ENCODE assay signal across 14 cellular contexts in the genomic region with DNA sequence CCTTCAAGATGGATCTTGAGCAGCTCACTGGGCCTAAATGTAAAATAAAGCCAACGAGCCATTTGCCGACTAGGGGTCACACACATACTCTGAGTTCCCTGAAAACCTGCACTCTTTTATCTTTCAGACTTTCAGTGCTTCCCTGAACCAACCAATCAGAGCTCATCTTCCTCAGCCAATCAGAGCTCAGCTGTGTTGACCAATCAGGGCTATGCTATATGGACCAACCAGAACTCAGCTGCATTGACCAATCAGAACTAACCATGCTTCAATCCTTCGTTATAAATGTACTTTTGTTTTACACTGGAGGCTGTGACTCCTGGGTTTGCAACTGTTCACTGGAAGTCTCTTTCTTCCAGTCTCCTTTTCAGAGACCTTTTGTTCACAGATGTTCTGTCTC. TPM values are rescaled to one million over a fixed set of nuclear protein-coding genes. Genes with fewer than 3 reads are reported as not detected.
DNase-seq lines count a peak whose midpoint lies in the region; ATAC-seq, FAIRE-seq and TF ChIP-seq lines count a peak whose summit lies in the region.
"Had no signal": no experiment of that assay in that cellular context is flagged by ENCODE, and none has a peak within 500 bp of the region (broad histone marks: within the 10 kb centered on the region; RNA-seq: fewer than 3 reads in every experiment).

No MANE protein-coding gene starts in this region.

- no peaks in the 10 kb centered on the region for H3K79me1 ChIP-seq in H1 (ENCODE audit: low read depth, low read length)

- H3K79me2 ChIP-seq in H1 (ENCODE audit: control insufficient read depth in 1 of 2, insufficient read depth in 2 of 2, low read length in 2 of 2): no peaks in the 10 kb centered on the region

- H3K18ac ChIP-seq in H1 (ENCODE audit: extremely low read depth, low read length): no peak overlapping the region

- H3K4me3 ChIP-seq in A549 (no peak overlapping the region), H1 (ENCODE audit: extremely low read depth in 1 of 4, insufficient read depth in 2 of 4, low read depth in 3 of 4, low read length in 4 of 4) (no peak overlapping the region), right cardiac atrium (ENCODE audit: low read length) (no peak overlapping the region), uterus (no peak overlapping the region)

- no peak overlapping the region for H3K4ac ChIP-seq in H1 (replicated peaks; ENCODE audit: insufficient read length, low read depth, low read length)

- H3K56ac ChIP-seq in H1 (replicated peaks; ENCODE audit: insufficient read length, low read depth, low read length): no peak overlapping the region

- no peak overlapping the region for H2BK5ac ChIP-seq in H1 (ENCODE audit: low read depth, low read length)

- H4K91ac ChIP-seq in H1 (replicated peaks; ENCODE audit: insufficient read length, low read length): no peak overlapping the region

- H2BK120ac ChIP-seq in H1 (replicated peaks; ENCODE audit: low read depth, low read length): no peak overlapping the region

- H3K27me3 ChIP-seq in H1 (replicated peaks in 1 of 4; ENCODE audit: control insufficient read depth in 3 of 4, extremely low read depth in 1 of 4, insufficient read depth in 3 of 4, low read length in 3 of 4) (no peaks in the 10 kb centered on the region), right cardiac atrium (ENCODE audit: control insufficient read depth, insufficient read depth) (no peaks in the 10 kb centered on the region), uterus (no peaks in the 10 kb centered on the region)
- H3K27me3 ChIP-seq: foreskin keratinocyte had no signal

- no peak overlapping the region for H2BK12ac ChIP-seq in H1 (ENCODE audit: low read depth, low read length)

- no peak overlapping the region for H2BK15ac ChIP-seq in H1 (ENCODE audit: low read length)

- H3K4me2 ChIP-seq in A549 (no peak overlapping the region), H1 (ENCODE audit: insufficient read depth in 1 of 2, low read depth in 2 of 2, low read length in 2 of 2) (no peak overlapping the region)

- no peak overlapping the region for H4K5ac ChIP-seq in H1 (ENCODE audit: insufficient read length, low read depth, low read length)

- WGBS in A549 (ENCODE audit: missing lambda C conversion rate): 85% methylated on average over 3 of the region's 3 CpGs
- 86% methylated on average over 3 of the region's 3 CpGs; no CpG with 5 or more reads in 1 of the 2 experiments for WGBS in H1 (ENCODE audit: extremely low coverage in 1 of 2, insufficient coverage in 1 of 2, insufficient read length in 1 of 2, insufficient replicate concordance in 2 of 2, low coverage in 1 of 2, low lambda C conversion rate in 2 of 2, missing lambda C conversion rate in 1 of 2), 2 experiments
- 83% methylated on average over 3 of the region's 3 CpGs for WGBS in right cardiac atrium

- no peak overlapping the region for H3K23ac ChIP-seq in H1 (ENCODE audit: insufficient read length)

- POLR2A ChIA-PET in A549 (lab: Yijun Ruan, JAX) (interaction anchor here (1.0 kb wide), 1 partner anchor 19 kb away, joined by 3 read pairs; a partner anchor contains a TSS), H1 (lab: Charles Lee; ENCODE audit: partially characterized antibody) (no interaction called here)

- H3K36me3 ChIP-seq in H1 (ENCODE audit: control insufficient read depth in 2 of 4, insufficient read depth in 4 of 4, low read length in 3 of 4): no peaks in the 10 kb centered on the region
- no peaks in the 10 kb centered on the region for H3K36me3 ChIP-seq in uterus

- no peak overlapping the region for H3K9ac ChIP-seq in H1 (replicated peaks in 1 of 4; ENCODE audit: extremely low read depth in 1 of 4, low read depth in 3 of 4, low read length in 3 of 4)

- no peak overlapping the region for H3K14ac ChIP-seq in H1 (ENCODE audit: insufficient read length)

- TF ChIP-seq POLR2A in A549 (IDR thresholded peaks at IDR 0.05; ENCODE audit: low read length) (no peak), H1 (IDR thresholded peaks at IDR 0.05; ENCODE audit: control extremely low read depth in 1 of 2, low read depth in 2 of 2, low read length in 2 of 2) (no peak), uterus (IDR thresholded peaks at IDR 0.05) (no peak)

- H4K20me1 ChIP-seq in H1 (replicated peaks in 1 of 2; ENCODE audit: control insufficient read depth in 1 of 2, insufficient read depth in 2 of 2, low read length in 2 of 2): no peaks in the 10 kb centered on the region

- peak in 1 of 2 experiments; percentile 55 for DNase-seq in A549 (ENCODE audit: low read depth in 1 of 2, low spot score in 1 of 2)
- peak; percentile 21 for DNase-seq in ELR (ENCODE audit: low read depth)
- DNase-seq in NCI-H69 (lab: John Stamatoyannopoulos, UW): peak; percentile 32
- DNase-seq in H1 (ENCODE audit: low read depth in 1 of 2, low spot score in 2 of 2): no peak
- DNase-seq in right cardiac atrium: no peak
- DNase-seq in uterus: no peak
- no peak for DNase-seq in AML-193 (lab: John Stamatoyannopoulos, UW)
- DNase-seq in activated naive CD4-positive, alpha-beta T cell treated with Interleukin-2 at 50 U/mL for 16 hours: no peak
- DNase-seq: activated CD4-positive, alpha-beta T cell treated with anti-CD3 and anti-CD28 coated beads, Interleukin-2, amount 50 U/mL, for 48 hours; activated naive CD4-positive, alpha-beta T cell treated with anti-CD3 and anti-CD28 coated beads, Interleukin-2, amount 50 U/mL, for 16 hours; foreskin keratinocyte; stimulated activated CD4-positive, alpha-beta T cell treated with anti-CD3 and anti-CD28 coated beads, Interleukin-4, amount 100 ng/mL, for 1 hour; stimulated activated naive CD4-positive, alpha-beta T cell treated with Interleukin-2 at 50 U/mL for 16 hours had no signal

- ATAC-seq in A549 (peak in 1 of 2 experiments; percentile 60; a peak in 3 of 6 replicates), right cardiac atrium (no peak)
- ATAC-seq: foreskin keratinocyte had no signal

- FAIRE-seq in A549 (lab: Jason Lieb, UNC) (peak; percentile 70), H1 (lab: Jason Lieb, UNC) (peak; percentile 50)
- FAIRE-seq: islet of Langerhans had no signal

- no peak overlapping the region for H2AFZ ChIP-seq in H1 (ENCODE audit: low read length)

- H2BK20ac ChIP-seq in H1 (ENCODE audit: low read length): no peak overlapping the region

- H3K9me3 ChIP-seq in A549 (no peaks in the 10 kb centered on the region), H1 (ENCODE audit: insufficient read depth in 2 of 2, low read depth in 1 of 2, low read length in 1 of 2) (no peaks in the 10 kb centered on the region), right cardiac atrium (ENCODE audit: control insufficient read depth, low read length) (no peaks in the 10 kb centered on the region), uterus (no peaks in the 10 kb centered on the region)

- CTCF ChIA-PET in A549 (lab: Yijun Ruan, JAX): interaction anchor here (1.0 to 2.6 kb wide), 7 partner anchors 12 to 447 kb away, joined by 3 to 18 read pairs (median 7); no protein-coding TSS in a partner anchor
- CTCF ChIA-PET in H1 (lab: Charles Lee; ENCODE audit: partially characterized antibody): interaction anchor here (0.7 to 3.0 kb wide), 4 partner anchors 12 to 221 kb away, joined by 3 to 10 read pairs (median 4); no protein-coding TSS in a partner anchor

- no peak overlapping the region for H2AK5ac ChIP-seq in H1 (ENCODE audit: low read depth, low read length)

- H3K23me2 ChIP-seq in H1 (ENCODE audit: low read depth, low read length): 0 out of 2 replicates have a peak, but pooled peaks cover 2% of the 10 kb centered on the region

- TF ChIP-seq CTCF in A549 (IDR thresholded peaks at IDR 0.05): no peak
- TF ChIP-seq CTCF in H1 (IDR thresholded peaks at IDR 0.05; ENCODE audit: control extremely low read depth in 1 of 3, insufficient read depth in 1 of 3, low read depth in 1 of 3, low read length in 3 of 3): no peak
- TF ChIP-seq CTCF in uterus (IDR thresholded peaks at IDR 0.05): no peak

- intact Hi-C loops in right cardiac atrium (cut with DNase I): loop anchor here in 2 of 4 donors (10.0 kb wide), 1 partner anchor 293 kb away; no protein-coding TSS in a partner anchor
- intact Hi-C loops in uterus (cut with DNase I; ENCODE audit: low total_unique reads): no loop called here

- H3K27ac ChIP-seq in A549 (no peak overlapping the region), H1 (ENCODE audit: low read depth, low read length) (no peak overlapping the region), right cardiac atrium (ENCODE audit: low read length) (no peak overlapping the region), uterus (no peak overlapping the region)
- H3K27ac ChIP-seq: foreskin keratinocyte had no signal

- TF ChIP-seq EP300 in A549 (IDR thresholded peaks at IDR 0.05) (no peak), H1 (IDR thresholded peaks at IDR 0.05; ENCODE audit: borderline replicate concordance in 1 of 2, low read depth in 2 of 2, low read length in 2 of 2) (no peak)

- H3K4me1 ChIP-seq in A549: no peaks in the 10 kb centered on the region
- no peaks in the 10 kb centered on the region for H3K4me1 ChIP-seq in H1 (replicated peaks in 1 of 4; ENCODE audit: control insufficient read depth in 3 of 4, insufficient read depth in 4 of 4, low read length in 3 of 4)
- H3K4me1 ChIP-seq in right cardiac atrium (ENCODE audit: control insufficient read depth, insufficient read depth, low read length): peaks cover 1% of the 10 kb centered on the region
- no peaks in the 10 kb centered on the region for H3K4me1 ChIP-seq in uterus
- H3K4me1 ChIP-seq: foreskin keratinocyte had no signal

- no peak overlapping the region for H4K8ac ChIP-seq in H1 (ENCODE audit: extremely low read depth, insufficient read depth, low read length)

- TF ChIP-seq RAD21 in A549 (conservative IDR thresholded peaks at IDR 0.05 in 1 of 2, IDR thresholded peaks at IDR 0.05 in 1 of 2): no peak
- TF ChIP-seq RAD21 in H1 (IDR thresholded peaks at IDR 0.05 in 1 of 2, conservative IDR thresholded peaks at IDR 0.05 in 1 of 2; ENCODE audit: low read depth in 2 of 2, low read length in 2 of 2): no peak

RNA-seq across cellular contexts. Expression of a gene that starts 19.3 kb away (rescaled TPM):
- 3.3 and 5.0 TPM in 2 replicates for polyA plus RNA-seq in A549 (2011; rRNA removed)
- 3.9 and 4.3 TPM in 2 replicates for polyA plus RNA-seq in A549 (2012; cell fraction: cytosol; rRNA removed)
- polyA plus RNA-seq in A549 (2012; cell fraction: nucleus; rRNA removed): 2.1 and 2.2 TPM in 2 replicates
- polyA plus RNA-seq in A549 (2017; fragmentation: RNase III; extraction: RNeasy Plus Mini Kit Qiagen cat#74134 plus additional on column Dnase treatment): 4.6 to 5.5 TPM (median 4.9 TPM) in 3 replicates
- 3.0 and 5.0 TPM in 2 replicates for polyA minus RNA-seq in A549 (2011; rRNA and poly(A)+ RNA removed)
- 3.2 and 4.2 TPM in 2 replicates for total RNA-seq in H1 (2021; fragmentation: NEBNext Ultra II Directional; extraction: Animal tissue kit (Norgen Biotek cat#: 25700))
- 2.2 and 2.4 TPM in 2 replicates for polyA plus RNA-seq in H1 (2011; rRNA removed)
- polyA plus RNA-seq in H1 (2011; cell fraction: cytosol; rRNA removed): 3.4 TPM
- 2.7 TPM for polyA plus RNA-seq in H1 (2011; cell fraction: nucleus; rRNA removed)
- 1.8 to 3.6 TPM (median 2.9 TPM) in 4 replicates for polyA plus RNA-seq in H1 (2012, experiment 1 of 2)
- 0.49 TPM for polyA plus RNA-seq in H1 (2012, experiment 2 of 2)
- polyA plus RNA-seq in H1 (2013, experiment 1 of 2): 3.5 TPM
- 4.3 TPM for polyA plus RNA-seq in H1 (2013, experiment 2 of 2)
- polyA minus RNA-seq in H1 (2011; rRNA and poly(A)+ RNA removed): 3.0 and 3.5 TPM in 2 replicates
- polyA minus RNA-seq in H1 (2011; cell fraction: cytosol; rRNA and poly(A)+ RNA removed): 2.4 TPM
- polyA minus RNA-seq in H1 (2011; cell fraction: nucleus; rRNA and poly(A)+ RNA removed): 5.5 TPM
- total RNA-seq in right cardiac atrium: 10 to 100 TPM; 10.2 to 14.7 (median 12.8) TPM
- 7.8 TPM for polyA plus RNA-seq in right cardiac atrium
- 10 to 100 TPM in 3 of 4 donors, not detected in 1; 10.2 to 22.4 (median 19.2) TPM for total RNA-seq in uterus

RNA-seq across cellular contexts. Expression of a gene that starts 25.2 kb away (rescaled TPM):
- polyA plus RNA-seq in A549 (2011; rRNA removed) (0.26 and 0.35 TPM in 2 replicates), A549 (2017; fragmentation: RNase III; extraction: RNeasy Plus Mini Kit Qiagen cat#74134 plus additional on column Dnase treatment) (0.14 to 0.22 TPM (median 0.19 TPM) in 3 replicates), H1 (2011; rRNA removed) (4.1 and 8.8 TPM in 2 replicates), right cardiac atrium (0.70 TPM)
- 0.16 and 0.17 TPM in 2 replicates for polyA plus RNA-seq in A549 (2012; cell fraction: cytosol; rRNA removed)
- polyA plus RNA-seq in A549 (2012; cell fraction: nucleus; rRNA removed): 0.05 and 0.19 TPM in 2 replicates
- not detected in 2 replicates for polyA minus RNA-seq in A549 (2011; rRNA and poly(A)+ RNA removed)
- 2.6 and 3.7 TPM in 2 replicates for total RNA-seq in H1 (2021; fragmentation: NEBNext Ultra II Directional; extraction: Animal tissue kit (Norgen Biotek cat#: 25700))
- 2.9 TPM for polyA plus RNA-seq in H1 (2011; cell fraction: cytosol; rRNA removed)
- 5.9 TPM for polyA plus RNA-seq in H1 (2011; cell fraction: nucleus; rRNA removed)
- polyA plus RNA-seq in H1 (2012, experiment 1 of 2): 2.3 to 3.7 TPM (median 2.8 TPM) in 4 replicates
- polyA plus RNA-seq in H1 (2012, experiment 2 of 2): 0.67 TPM
- 2.5 TPM for polyA plus RNA-seq in H1 (2013, experiment 1 of 2)
- polyA plus RNA-seq in H1 (2013, experiment 2 of 2): 2.3 TPM
- 0.68 and 2.0 TPM in 2 replicates for polyA minus RNA-seq in H1 (2011; rRNA and poly(A)+ RNA removed)
- not detected for polyA minus RNA-seq in H1 (2011; cell fraction: cytosol; rRNA and poly(A)+ RNA removed)
- 3.8 TPM for polyA minus RNA-seq in H1 (2011; cell fraction: nucleus; rRNA and poly(A)+ RNA removed)
- total RNA-seq in right cardiac atrium (1 to 10 TPM in 2 of 4 donors, under 1 TPM in 2; 0.49 to 1.6 (median 0.98) TPM), uterus (1 to 10 TPM in 2 of 4 donors, not detected in 2; 3.7 to 7.2 TPM)

RNA-seq across cellular contexts. Expression of a gene that starts 28.8 kb away (rescaled TPM):
- polyA plus RNA-seq in A549 (2011; rRNA removed): 16.6 and 20.1 TPM in 2 replicates
- 2.7 and 3.6 TPM in 2 replicates for polyA plus RNA-seq in A549 (2012; cell fraction: cytosol; rRNA removed)
- polyA plus RNA-seq in A549 (2012; cell fraction: nucleus; rRNA removed): 1.6 and 3.0 TPM in 2 replicates
- polyA plus RNA-seq in A549 (2017; fragmentation: RNase III; extraction: RNeasy Plus Mini Kit Qiagen cat#74134 plus additional on column Dnase treatment): 24.2 to 26.4 TPM (median 25.8 TPM) in 3 replicates
- 9.4 and 11.1 TPM in 2 replicates for polyA minus RNA-seq in A549 (2011; rRNA and poly(A)+ RNA removed)
- 14.4 and 14.9 TPM in 2 replicates for total RNA-seq in H1 (2021; fragmentation: NEBNext Ultra II Directional; extraction: Animal tissue kit (Norgen Biotek cat#: 25700))
- polyA plus RNA-seq in H1 (2011; rRNA removed): 1.9 and 3.1 TPM in 2 replicates
- 4.0 TPM for polyA plus RNA-seq in H1 (2011; cell fraction: cytosol; rRNA removed)
- polyA plus RNA-seq in H1 (2011; cell fraction: nucleus; rRNA removed): 1.7 TPM
- polyA plus RNA-seq in H1 (2012, experiment 1 of 2): 3.7 to 8.4 TPM (median 5.2 TPM) in 4 replicates
- 0.96 TPM for polyA plus RNA-seq in H1 (2012, experiment 2 of 2)
- polyA plus RNA-seq in H1 (2013, experiment 1 of 2): 5.8 TPM
- polyA plus RNA-seq in H1 (2013, experiment 2 of 2): 5.9 TPM
- 4.0 and 5.6 TPM in 2 replicates for polyA minus RNA-seq in H1 (2011; rRNA and poly(A)+ RNA removed)
- 4.1 TPM for polyA minus RNA-seq in H1 (2011; cell fraction: cytosol; rRNA and poly(A)+ RNA removed)
- 3.5 TPM for polyA minus RNA-seq in H1 (2011; cell fraction: nucleus; rRNA and poly(A)+ RNA removed)
- 10 to 100 TPM; 11.9 to 14.6 (median 13.4) TPM for total RNA-seq in right cardiac atrium
- polyA plus RNA-seq in right cardiac atrium: 6.8 TPM
- 10 to 100 TPM in 3 of 4 donors, 1 to 10 TPM in 1; 6.9 to 44.3 (median 18.0) TPM for total RNA-seq in uterus

Comparison
In these comparisons a context has a peak if more than half of its experiments do, and no peak if none do; other contexts are left out.
1. DNase-seq: peak in ELR (single experiment) and NCI-H69 (single experiment); none in H1 (0 of 2), right cardiac atrium (0 of 3), uterus (0 of 2), AML-193 (0 of 2) and activated naive CD4-positive, alpha-beta T cell treated with Interleukin-2 at 50 U/mL for 16 hours (single experiment).